Comparison of ENCODE assay signal across 21 cellular contexts in genomic region chr6:108922499-108922898, GRCh38.
"Had no signal": no experiment of that assay in that cellular context is flagged by ENCODE, and none has a peak within 500 bp of the region (broad histone marks: within the 10 kb centered on the region; RNA-seq: fewer than 3 reads in every experiment).

No MANE protein-coding gene starts in this region.

- H3K27me3 ChIP-seq: Peyer's patch had no signal

- H3K36me3 Mint-ChIP-seq: WTC11 had no signal

- H3K9me3 Mint-ChIP-seq: central memory CD8-positive, alpha-beta T cell; WTC11 had no signal

- H3K9me3 ChIP-seq: Peyer's patch had no signal

- ATAC-seq: WTC11 had no signal

- H3K27ac ChIP-seq: Peyer's patch had no signal

- H3K4me3 ChIP-seq: Peyer's patch had no signal

- H3K36me3 ChIP-seq: Peyer's patch had no signal

- H3K27me3 Mint-ChIP-seq: activated naive CD4-positive, alpha-beta T cell treated with anti-CD3 and anti-CD28 coated beads, Interleukin-2, amount 50 U/mL, for 24 hours; central memory CD8-positive, alpha-beta T cell had no signal

- H3K4me3 Mint-ChIP-seq: activated CD8-positive, alpha-beta T cell treated with anti-CD3 and anti-CD28 coated beads, Interleukin-2, amount 10 ng/mL, durations not matched to agents 7 days and 5 days; activated naive CD4-positive, alpha-beta T cell treated with anti-CD3 and anti-CD28 coated beads, Interleukin-2, amount 50 U/mL, for 24 hours; central memory CD8-positive, alpha-beta T cell; WTC11 had no signal

- H3K27ac Mint-ChIP-seq: T-helper 1 cell treated with Interleukin-12 subunit alpha and Interleukin-12 subunit beta and Interleukin-4 antibody, amounts not matched to agents 30 μg/mL and 1 μg/mL, for 36 hours; WTC11 had no signal

- DNase-seq: activated CD4-positive, alpha-beta T cell treated with anti-CD3 and anti-CD28 coated beads for 48 hours; activated CD4-positive, alpha-beta T cell treated with anti-CD3 and anti-CD28 coated beads, Interleukin-2, amount 50 U/mL, for 4 hours; activated CD4-positive, CD25-positive, alpha-beta regulatory T cell treated with anti-CD3 and anti-CD28 coated beads, Interleukin-2, amount 50 U/mL, for 72 hours; activated CD8-positive, alpha-beta memory T cell treated with anti-CD3 and anti-CD28 coated beads, Interleukin-2, amount 50 U/mL, for 48 hours; activated CD8-positive, alpha-beta T cell treated with anti-CD3 and anti-CD28 coated beads, Interleukin-2, amount 10 ng/mL, durations not matched to agents 7 days and 5 days; activated T-cell treated with anti-CD3 and anti-CD28 coated beads, Interleukin-2, amount 50 U/mL, for 1 hour; aorta; MM.1S; NCI-H1105; NCI-H1436 treated with DMSO at 0.1 percent for 48 hours; NCI-H187; NCI-H2081; NCI-H510A treated with DMSO at 0.1 percent for 48 hours; NK-92 treated with Interleukin-12 subunit alpha and Interleukin-12 subunit beta, amount 100 ng/mL, for 24 hours; Peyer's patch; SHP77 treated with DMSO at 0.1 percent for 48 hours; T-helper 9 cell had no signal
